In the genomic region with DNA sequence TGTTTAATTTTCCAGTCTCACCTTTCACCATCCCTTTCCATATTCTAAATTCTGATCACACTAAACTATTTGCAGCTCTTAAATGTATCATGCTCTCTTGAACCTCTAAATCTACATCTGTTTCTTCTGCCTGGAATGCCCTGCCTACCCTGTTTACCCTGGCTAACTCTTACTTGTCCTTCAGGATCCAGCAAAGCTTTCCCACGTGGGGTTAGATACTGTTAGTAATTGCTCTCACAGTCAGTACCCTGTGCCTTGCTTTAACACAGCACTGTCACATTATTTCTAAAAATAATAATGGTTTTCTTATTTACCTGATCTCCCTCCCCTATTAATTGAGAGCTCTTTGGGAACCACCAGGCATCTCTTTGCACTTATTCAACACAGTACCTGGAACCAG, we compare ENCODE assay signal across 26 cellular contexts.
"Had no signal": no experiment of that assay in that cellular context is flagged by ENCODE, and none has a peak within 500 bp of the region (broad histone marks: within the 10 kb centered on the region; RNA-seq: fewer than 3 reads in every experiment).

No MANE protein-coding gene starts in this region.

- H3K27me3 Mint-ChIP-seq: progenitor cell of endocrine pancreas; stimulated activated naive B cell treated with anti-CD40 and anti-IgM and Interleukin-4, amounts not matched to agents 10 μg/mL and 1 μg/mL and 100 μg/mL, for 72 hours; stimulated activated naive CD8-positive, alpha-beta T cell treated with anti-CD3 and anti-CD28 coated beads, Interleukin-15, Interleukin-2, amounts not matched to agents 100 ng/mL and 50 ng/mL, for 24 hours had no signal

- ATAC-seq: natural killer cell; psoas muscle; right lobe of liver; stimulated activated effector memory CD8-positive, alpha-beta T cell treated with anti-CD3 and anti-CD28 coated beads, Interleukin-12 subunit alpha, Interleukin-12 subunit beta, amount 100 ng/mL, for 72 hours; stimulated activated naive B cell treated with anti-CD40 and anti-IgM and Interleukin-4, amounts not matched to agents 10 μg/mL and 1 μg/mL and 100 μg/mL, for 72 hours had no signal

- H3K4me1 ChIP-seq: neural progenitor cell, psoas muscle, right lobe of liver, sigmoid colon, thyroid gland, upper lobe of left lung, vagina had no signal

- H3K9ac ChIP-seq: neural progenitor cell, parathyroid adenoma had no signal

- H3K4me2 ChIP-seq: neural progenitor cell had no signal

- H3K36me3 Mint-ChIP-seq: natural killer cell; neural progenitor cell; stimulated activated effector memory CD8-positive, alpha-beta T cell treated with anti-CD3 and anti-CD28 coated beads, Interleukin-12 subunit alpha, Interleukin-12 subunit beta, amount 100 ng/mL, for 72 hours; stimulated activated naive B cell treated with anti-CD40 and anti-IgM and Interleukin-4, amounts not matched to agents 10 μg/mL and 1 μg/mL and 100 μg/mL, for 72 hours had no signal

- H3K4me1 Mint-ChIP-seq: natural killer cell; nephron; neural progenitor cell; stimulated activated effector memory CD8-positive, alpha-beta T cell treated with anti-CD3 and anti-CD28 coated beads, Interleukin-12 subunit alpha, Interleukin-12 subunit beta, amount 100 ng/mL, for 72 hours; stimulated activated naive B cell treated with anti-CD40 and anti-IgM and Interleukin-4, amounts not matched to agents 10 μg/mL and 1 μg/mL and 100 μg/mL, for 72 hours had no signal

- DNase-seq: natural killer cell; occipital lobe; posterior cingulate gyrus; psoas muscle; right cardiac atrium; right lobe of liver; sigmoid colon; small intestine; stimulated activated CD4-positive, alpha-beta T cell treated with anti-CD3 and anti-CD28 coated beads, Interleukin-15, amount 100 ng/mL, for 24 hours; stimulated activated CD4-positive, alpha-beta T cell treated with anti-CD3 and anti-CD28 coated beads, Interleukin-2, amount 100 ng/mL, for 24 hours; stimulated activated CD4-positive, alpha-beta T cell treated with anti-CD3 and anti-CD28 coated beads, Interleukin-2, amount 100 ng/mL, for 48 hours; stimulated activated CD4-positive, alpha-beta T cell treated with anti-CD3 and anti-CD28 coated beads, Interleukin-4, amount 100 ng/mL, for 24 hours; stimulated activated naive B cell treated with anti-CD40 and anti-IgM and Interleukin-4, amounts not matched to agents 10 μg/mL and 1 μg/mL and 100 μg/mL, for 72 hours; stimulated activated naive CD4-positive, alpha-beta T cell treated with Interleukin-2 at 50 U/mL for 16 hours; stomach; thyroid gland; upper lobe of left lung had no signal

- H3K27ac Mint-ChIP-seq: natural killer cell; nephron; neural progenitor cell; progenitor cell of endocrine pancreas; stimulated activated effector memory CD8-positive, alpha-beta T cell treated with anti-CD3 and anti-CD28 coated beads, Interleukin-12 subunit alpha, Interleukin-12 subunit beta, amount 100 ng/mL, for 72 hours; stimulated activated naive B cell treated with anti-CD40 and anti-IgM and Interleukin-4, amounts not matched to agents 10 μg/mL and 1 μg/mL and 100 μg/mL, for 72 hours; stimulated activated naive CD8-positive, alpha-beta T cell treated with anti-CD3 and anti-CD28 coated beads, Interleukin-15, Interleukin-2, amounts not matched to agents 100 ng/mL and 50 ng/mL, for 24 hours had no signal

- H2AFZ ChIP-seq: neural progenitor cell had no signal

- H3K9me3 ChIP-seq: psoas muscle, right lobe of liver, sigmoid colon, stomach, thoracic aorta, thyroid gland, tibial nerve, upper lobe of left lung, vagina had no signal

- H3K4me3 Mint-ChIP-seq: natural killer cell; nephron; neural progenitor cell; stimulated activated effector memory CD8-positive, alpha-beta T cell treated with anti-CD3 and anti-CD28 coated beads, Interleukin-12 subunit alpha, Interleukin-12 subunit beta, amount 100 ng/mL, for 72 hours; stimulated activated naive B cell treated with anti-CD40 and anti-IgM and Interleukin-4, amounts not matched to agents 10 μg/mL and 1 μg/mL and 100 μg/mL, for 72 hours; stimulated activated naive CD8-positive, alpha-beta T cell treated with anti-CD3 and anti-CD28 coated beads, Interleukin-15, Interleukin-2, amounts not matched to agents 100 ng/mL and 50 ng/mL, for 24 hours had no signal

- H3K36me3 ChIP-seq: neural progenitor cell, right lobe of liver, sigmoid colon, stomach, thoracic aorta, thyroid gland, tibial nerve, upper lobe of left lung, vagina had no signal

- H3K4me3 ChIP-seq: neural progenitor cell, psoas muscle, right lobe of liver, sigmoid colon, stomach, thoracic aorta, thyroid gland, tibial nerve, upper lobe of left lung, vagina had no signal

- H3K9me3 Mint-ChIP-seq: nephron; neural progenitor cell; stimulated activated effector memory CD8-positive, alpha-beta T cell treated with anti-CD3 and anti-CD28 coated beads, Interleukin-12 subunit alpha, Interleukin-12 subunit beta, amount 100 ng/mL, for 72 hours; stimulated activated naive B cell treated with anti-CD40 and anti-IgM and Interleukin-4, amounts not matched to agents 10 μg/mL and 1 μg/mL and 100 μg/mL, for 72 hours; stimulated activated naive CD8-positive, alpha-beta T cell treated with anti-CD3 and anti-CD28 coated beads, Interleukin-15, Interleukin-2, amounts not matched to agents 100 ng/mL and 50 ng/mL, for 24 hours had no signal

- H3K27me3 ChIP-seq: neural progenitor cell, right lobe of liver, sigmoid colon, stomach, thyroid gland, tibial nerve, upper lobe of left lung, vagina had no signal

- H3K27ac ChIP-seq: neural progenitor cell, parathyroid adenoma, psoas muscle, right lobe of liver, sigmoid colon, stomach, thoracic aorta, thyroid gland, upper lobe of left lung, vagina had no signal
